ENCODE assay signal across 1 cellular context in the genomic region with DNA sequence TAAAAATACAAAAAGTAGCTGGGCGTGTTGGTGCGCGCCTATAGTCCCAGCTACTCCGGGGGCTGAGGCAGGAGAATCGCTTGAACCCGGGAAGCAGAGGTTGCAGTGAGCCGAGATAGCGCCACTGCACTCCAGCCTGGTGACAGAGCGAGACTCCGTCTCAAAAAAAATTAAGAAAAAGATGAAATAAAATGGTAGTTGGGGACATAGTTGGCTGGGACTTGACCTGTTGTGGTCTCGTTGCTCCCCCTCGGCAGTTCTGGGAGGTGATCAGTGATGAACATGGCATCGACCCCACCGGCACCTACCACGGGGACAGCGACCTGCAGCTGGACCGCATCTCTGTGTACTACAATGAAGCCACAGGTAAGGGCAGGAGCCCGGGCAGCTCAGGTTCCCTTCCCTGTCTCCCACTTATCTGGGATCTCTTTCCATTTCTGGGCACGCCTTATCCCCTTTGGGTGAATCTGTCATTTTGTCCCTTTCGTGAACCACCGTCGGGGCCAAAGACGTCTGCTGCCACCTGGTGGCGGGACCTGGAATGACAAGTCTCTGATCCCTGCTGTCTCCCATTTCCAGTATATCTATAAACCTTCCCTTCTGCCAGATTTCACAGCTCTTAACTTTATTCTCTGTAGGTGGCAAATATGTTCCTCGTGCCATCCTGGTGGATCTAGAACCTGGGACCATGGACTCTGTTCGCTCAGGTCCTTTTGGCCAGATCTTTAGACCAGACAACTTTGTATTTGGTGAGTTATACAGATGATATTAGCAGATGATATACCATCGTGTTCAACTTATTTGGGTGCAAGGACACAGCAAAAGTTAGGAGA.
TF ChIP-seq lines count a peak whose summit lies in the region.

No MANE protein-coding gene starts in this region.

TF ChIP-seq in HepG2, 621 proteins besides CTCF, POLR2A, EP300 and RAD21 (continued from another document and continues in another):
- TF ChIP-seq, protein P1, sequence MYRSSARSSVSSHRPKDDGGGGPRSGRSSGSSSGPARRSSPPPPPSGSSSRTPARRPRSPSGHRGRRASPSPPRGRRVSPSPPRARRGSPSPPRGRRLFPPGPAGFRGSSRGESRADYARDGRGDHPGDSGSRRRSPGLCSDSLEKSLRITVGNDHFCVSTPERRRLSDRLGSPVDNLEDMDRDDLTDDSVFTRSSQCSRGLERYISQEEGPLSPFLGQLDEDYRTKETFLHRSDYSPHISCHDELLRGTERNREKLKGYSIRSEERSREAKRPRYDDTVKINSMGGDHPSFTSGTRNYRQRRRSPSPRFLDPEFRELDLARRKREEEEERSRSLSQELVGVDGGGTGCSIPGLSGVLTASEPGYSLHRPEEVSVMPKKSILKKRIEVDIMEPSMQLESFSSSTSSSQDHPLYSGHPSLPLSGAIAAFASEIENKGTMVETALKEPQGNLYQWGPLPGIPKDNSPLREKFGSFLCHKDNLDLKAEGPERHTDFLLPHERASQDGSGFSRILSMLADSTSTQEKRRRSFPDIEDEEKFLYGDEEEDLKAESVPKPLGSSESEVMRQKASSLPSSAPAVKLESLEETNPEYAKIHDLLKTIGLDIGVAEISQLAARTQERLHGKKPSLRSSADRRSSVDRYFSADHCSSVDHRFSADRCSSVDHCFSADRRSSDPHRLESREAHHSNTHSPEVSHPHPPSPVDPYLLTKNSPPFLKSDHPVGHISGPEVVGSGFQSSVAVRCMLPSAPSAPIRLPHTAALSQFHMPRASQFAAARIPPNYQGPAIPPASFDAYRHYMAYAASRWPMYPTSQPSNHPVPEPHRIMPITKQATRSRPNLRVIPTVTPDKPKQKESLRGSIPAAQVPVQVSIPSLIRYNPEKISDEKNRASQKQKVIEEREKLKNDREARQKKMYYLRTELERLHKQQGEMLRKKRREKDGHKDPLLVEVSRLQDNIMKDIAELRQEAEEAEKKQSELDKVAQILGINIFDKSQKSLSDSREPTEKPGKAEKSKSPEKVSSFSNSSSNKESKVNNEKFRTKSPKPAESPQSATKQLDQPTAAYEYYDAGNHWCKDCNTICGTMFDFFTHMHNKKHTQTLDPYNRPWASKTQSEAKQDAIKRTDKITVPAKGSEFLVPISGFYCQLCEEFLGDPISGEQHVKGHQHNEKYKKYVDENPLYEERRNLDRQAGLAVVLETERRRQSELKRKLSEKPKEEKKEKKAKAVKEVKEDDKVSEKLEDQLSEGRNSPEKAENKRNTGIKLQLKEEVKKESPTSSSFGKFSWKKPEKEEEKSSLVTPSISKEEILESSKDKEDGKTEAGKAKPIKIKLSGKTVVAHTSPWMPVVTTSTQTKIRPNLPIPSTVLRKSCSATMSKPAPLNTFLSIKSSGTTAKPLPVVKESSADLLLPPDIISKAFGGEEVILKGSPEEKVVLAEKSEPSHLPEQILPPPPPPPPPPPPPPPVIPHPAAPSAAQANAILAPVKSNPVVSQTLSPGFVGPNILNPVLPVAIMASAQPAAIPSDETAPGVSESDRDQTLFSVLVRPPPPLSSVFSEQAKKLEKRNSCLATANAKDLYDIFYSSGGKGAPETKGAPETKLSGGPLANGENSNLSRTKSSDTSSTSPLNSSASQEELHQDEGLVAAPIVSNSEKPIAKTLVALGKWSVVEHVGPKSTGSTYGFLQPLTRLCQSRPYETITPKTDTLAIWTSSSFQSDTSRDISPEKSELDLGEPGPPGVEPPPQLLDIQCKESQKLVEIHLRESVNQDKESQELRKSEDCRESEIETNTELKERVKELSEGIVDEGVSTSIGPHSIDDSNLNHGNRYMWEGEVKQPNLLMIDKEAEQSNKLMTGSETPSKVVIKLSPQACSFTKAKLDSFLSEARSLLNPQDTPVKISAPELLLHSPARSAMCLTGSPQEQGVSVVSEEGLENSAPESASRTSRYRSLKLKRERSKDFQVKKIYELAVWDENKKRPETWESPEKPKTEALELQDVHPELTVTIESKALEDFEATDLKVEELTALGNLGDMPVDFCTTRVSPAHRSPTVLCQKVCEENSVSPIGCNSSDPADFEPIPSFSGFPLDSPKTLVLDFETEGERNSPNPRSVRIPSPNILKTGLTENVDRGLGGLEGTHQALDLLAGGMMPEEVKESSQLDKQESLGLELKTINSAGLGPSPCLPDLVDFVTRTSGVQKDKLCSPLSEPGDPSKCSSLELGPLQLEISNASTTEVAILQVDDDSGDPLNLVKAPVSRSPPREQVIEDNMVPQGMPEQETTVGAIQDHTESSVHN (CRISPR knock-in tag; IDR thresholded peaks at IDR 0.05) = no peak
- TF ChIP-seq HNRNPH1 (optimal IDR thresholded peaks at IDR 0.05; ENCODE audit: low read depth, low read length) (no peak), DNMT1 (CRISPR knock-in tag; IDR thresholded peaks at IDR 0.05) (no peak), MEIS2 (CRISPR knock-in tag; IDR thresholded peaks at IDR 0.05) (no peak), ZFP62 (CRISPR knock-in tag; IDR thresholded peaks at IDR 0.05) (no peak), POLR2G (IDR thresholded peaks at IDR 0.05; ENCODE audit: low read depth, low read length) (no peak; the same call in 1 of the 2 replicates), RBM39 (IDR thresholded peaks at IDR 0.05; ENCODE audit: low read depth, low read length, poor library complexity, severe bottlenecking) (peak; percentile 54), PLRG1 (conservative IDR thresholded peaks at IDR 0.05) (no peak), KAT7 (CRISPR knock-in tag; IDR thresholded peaks at IDR 0.05; ENCODE audit: borderline replicate concordance) (no peak; the same call in 1 of the 2 replicates), SOX13 (IDR thresholded peaks at IDR 0.05) (0 out of 2 replicates have a peak, but pooled peaks have one; percentile 14), SOX13 (CRISPR knock-in tag; conservative IDR thresholded peaks at IDR 0.05 in 1 of 2, IDR thresholded peaks at IDR 0.05 in 1 of 2) (peak in 1 of 2 experiments; percentile 75; a peak in 2 of 4 replicates), U2AF2 (IDR thresholded peaks at IDR 0.05; ENCODE audit: low read depth, low read length) (0 out of 2 replicates have a peak, but pooled peaks have one; percentile 32), REPIN1 (CRISPR knock-in tag; IDR thresholded peaks at IDR 0.05; ENCODE audit: borderline replicate concordance, low read depth) (no peak; the same call in 1 of the 2 replicates), AGO1 (IDR thresholded peaks at IDR 0.05; ENCODE audit: low read depth, low read length, poor library complexity, severe bottlenecking) (no peak), ATF7-NPFF (CRISPR knock-in tag; IDR thresholded peaks at IDR 0.05; ENCODE audit: low read depth) (no peak), ZNF563 (CRISPR knock-in tag; IDR thresholded peaks at IDR 0.05) (no peak), SPEN (CRISPR knock-in tag; IDR thresholded peaks at IDR 0.05; ENCODE audit: low read depth) (no peak), CHD2 (IDR thresholded peaks at IDR 0.05; ENCODE audit: low read depth, low read length) (no peak), MEIS1 (CRISPR knock-in tag; IDR thresholded peaks at IDR 0.05; ENCODE audit: borderline replicate concordance) (peak; percentile 26; the same call in 1 of the 2 replicates), NKX3-1 (CRISPR knock-in tag; IDR thresholded peaks at IDR 0.05) (no peak), ZNF850 (CRISPR knock-in tag; conservative IDR thresholded peaks at IDR 0.05) (no peak), PHB2 (IDR thresholded peaks at IDR 0.05; ENCODE audit: partially characterized antibody) (no peak), ZNF605 (CRISPR knock-in tag; IDR thresholded peaks at IDR 0.05) (no peak), MATR3 (CRISPR knock-in tag; IDR thresholded peaks at IDR 0.05) (no peak)
- TF ChIP-seq, protein P2, sequence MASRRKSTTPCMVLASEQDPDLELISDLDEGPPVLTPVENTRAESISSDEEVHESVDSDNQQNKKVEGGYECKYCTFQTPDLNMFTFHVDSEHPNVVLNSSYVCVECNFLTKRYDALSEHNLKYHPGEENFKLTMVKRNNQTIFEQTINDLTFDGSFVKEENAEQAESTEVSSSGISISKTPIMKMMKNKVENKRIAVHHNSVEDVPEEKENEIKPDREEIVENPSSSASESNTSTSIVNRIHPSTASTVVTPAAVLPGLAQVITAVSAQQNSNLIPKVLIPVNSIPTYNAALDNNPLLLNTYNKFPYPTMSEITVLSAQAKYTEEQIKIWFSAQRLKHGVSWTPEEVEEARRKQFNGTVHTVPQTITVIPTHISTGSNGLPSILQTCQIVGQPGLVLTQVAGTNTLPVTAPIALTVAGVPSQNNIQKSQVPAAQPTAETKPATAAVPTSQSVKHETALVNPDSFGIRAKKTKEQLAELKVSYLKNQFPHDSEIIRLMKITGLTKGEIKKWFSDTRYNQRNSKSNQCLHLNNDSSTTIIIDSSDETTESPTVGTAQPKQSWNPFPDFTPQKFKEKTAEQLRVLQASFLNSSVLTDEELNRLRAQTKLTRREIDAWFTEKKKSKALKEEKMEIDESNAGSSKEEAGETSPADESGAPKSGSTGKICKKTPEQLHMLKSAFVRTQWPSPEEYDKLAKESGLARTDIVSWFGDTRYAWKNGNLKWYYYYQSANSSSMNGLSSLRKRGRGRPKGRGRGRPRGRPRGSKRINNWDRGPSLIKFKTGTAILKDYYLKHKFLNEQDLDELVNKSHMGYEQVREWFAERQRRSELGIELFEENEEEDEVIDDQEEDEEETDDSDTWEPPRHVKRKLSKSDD (CRISPR knock-in tag; IDR thresholded peaks at IDR 0.05; ENCODE audit: low read depth) = 0 out of 2 replicates have a peak, but pooled peaks have one; percentile 55
- TF ChIP-seq, protein P3, sequence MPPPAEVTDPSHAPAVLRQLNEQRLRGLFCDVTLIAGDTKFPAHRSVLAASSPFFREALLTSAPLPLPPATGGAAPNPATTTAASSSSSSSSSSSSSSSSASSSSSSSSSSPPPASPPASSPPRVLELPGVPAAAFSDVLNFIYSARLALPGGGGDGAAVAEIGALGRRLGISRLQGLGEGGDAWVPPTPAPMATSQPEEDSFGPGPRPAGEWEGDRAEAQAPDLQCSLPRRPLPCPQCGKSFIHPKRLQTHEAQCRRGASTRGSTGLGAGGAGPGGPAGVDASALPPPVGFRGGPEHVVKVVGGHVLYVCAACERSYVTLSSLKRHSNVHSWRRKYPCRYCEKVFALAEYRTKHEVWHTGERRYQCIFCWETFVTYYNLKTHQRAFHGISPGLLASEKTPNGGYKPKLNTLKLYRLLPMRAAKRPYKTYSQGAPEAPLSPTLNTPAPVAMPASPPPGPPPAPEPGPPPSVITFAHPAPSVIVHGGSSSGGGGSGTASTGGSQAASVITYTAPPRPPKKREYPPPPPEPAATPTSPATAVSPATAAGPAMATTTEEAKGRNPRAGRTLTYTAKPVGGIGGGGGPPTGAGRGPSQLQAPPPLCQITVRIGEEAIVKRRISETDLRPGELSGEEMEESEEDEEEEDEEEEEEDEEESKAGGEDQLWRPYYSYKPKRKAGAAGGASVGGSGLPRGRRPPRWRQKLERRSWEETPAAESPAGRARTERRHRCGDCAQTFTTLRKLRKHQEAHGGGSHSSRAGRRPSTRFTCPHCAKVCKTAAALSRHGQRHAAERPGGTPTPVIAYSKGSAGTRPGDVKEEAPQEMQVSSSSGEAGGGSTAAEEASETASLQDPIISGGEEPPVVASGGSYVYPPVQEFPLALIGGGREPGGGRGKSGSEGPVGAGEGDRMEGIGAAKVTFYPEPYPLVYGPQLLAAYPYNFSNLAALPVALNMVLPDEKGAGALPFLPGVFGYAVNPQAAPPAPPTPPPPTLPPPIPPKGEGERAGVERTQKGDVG (CRISPR knock-in tag; IDR thresholded peaks at IDR 0.05; ENCODE audit: borderline replicate concordance) = no peak
- TF ChIP-seq, protein P4, sequence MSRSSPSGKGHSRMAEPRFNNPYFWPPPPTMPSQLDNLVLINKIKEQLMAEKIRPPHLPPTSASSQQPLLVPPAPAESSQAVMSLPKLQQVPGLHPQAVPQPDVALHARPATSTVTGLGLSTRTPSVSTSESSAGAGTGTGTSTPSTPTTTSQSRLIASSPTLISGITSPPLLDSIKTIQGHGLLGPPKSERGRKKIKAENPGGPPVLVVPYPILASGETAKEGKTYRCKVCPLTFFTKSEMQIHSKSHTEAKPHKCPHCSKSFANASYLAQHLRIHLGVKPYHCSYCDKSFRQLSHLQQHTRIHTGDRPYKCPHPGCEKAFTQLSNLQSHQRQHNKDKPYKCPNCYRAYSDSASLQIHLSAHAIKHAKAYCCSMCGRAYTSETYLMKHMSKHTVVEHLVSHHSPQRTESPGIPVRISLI (CRISPR knock-in tag; IDR thresholded peaks at IDR 0.05; ENCODE audit: borderline replicate concordance) = 0 out of 2 replicates have a peak, but pooled peaks have one; percentile 13
- TF ChIP-seq, protein P5, sequence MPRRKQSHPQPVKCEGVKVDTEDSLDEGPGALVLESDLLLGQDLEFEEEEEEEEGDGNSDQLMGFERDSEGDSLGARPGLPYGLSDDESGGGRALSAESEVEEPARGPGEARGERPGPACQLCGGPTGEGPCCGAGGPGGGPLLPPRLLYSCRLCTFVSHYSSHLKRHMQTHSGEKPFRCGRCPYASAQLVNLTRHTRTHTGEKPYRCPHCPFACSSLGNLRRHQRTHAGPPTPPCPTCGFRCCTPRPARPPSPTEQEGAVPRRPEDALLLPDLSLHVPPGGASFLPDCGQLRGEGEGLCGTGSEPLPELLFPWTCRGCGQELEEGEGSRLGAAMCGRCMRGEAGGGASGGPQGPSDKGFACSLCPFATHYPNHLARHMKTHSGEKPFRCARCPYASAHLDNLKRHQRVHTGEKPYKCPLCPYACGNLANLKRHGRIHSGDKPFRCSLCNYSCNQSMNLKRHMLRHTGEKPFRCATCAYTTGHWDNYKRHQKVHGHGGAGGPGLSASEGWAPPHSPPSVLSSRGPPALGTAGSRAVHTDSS (CRISPR knock-in tag; conservative IDR thresholded peaks at IDR 0.05) = no peak
- TF ChIP-seq, protein P6, sequence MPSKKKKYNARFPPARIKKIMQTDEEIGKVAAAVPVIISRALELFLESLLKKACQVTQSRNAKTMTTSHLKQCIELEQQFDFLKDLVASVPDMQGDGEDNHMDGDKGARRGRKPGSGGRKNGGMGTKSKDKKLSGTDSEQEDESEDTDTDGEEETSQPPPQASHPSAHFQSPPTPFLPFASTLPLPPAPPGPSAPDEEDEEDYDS (CRISPR knock-in tag; IDR thresholded peaks at IDR 0.05) = no peak
- TF ChIP-seq, protein P7, sequence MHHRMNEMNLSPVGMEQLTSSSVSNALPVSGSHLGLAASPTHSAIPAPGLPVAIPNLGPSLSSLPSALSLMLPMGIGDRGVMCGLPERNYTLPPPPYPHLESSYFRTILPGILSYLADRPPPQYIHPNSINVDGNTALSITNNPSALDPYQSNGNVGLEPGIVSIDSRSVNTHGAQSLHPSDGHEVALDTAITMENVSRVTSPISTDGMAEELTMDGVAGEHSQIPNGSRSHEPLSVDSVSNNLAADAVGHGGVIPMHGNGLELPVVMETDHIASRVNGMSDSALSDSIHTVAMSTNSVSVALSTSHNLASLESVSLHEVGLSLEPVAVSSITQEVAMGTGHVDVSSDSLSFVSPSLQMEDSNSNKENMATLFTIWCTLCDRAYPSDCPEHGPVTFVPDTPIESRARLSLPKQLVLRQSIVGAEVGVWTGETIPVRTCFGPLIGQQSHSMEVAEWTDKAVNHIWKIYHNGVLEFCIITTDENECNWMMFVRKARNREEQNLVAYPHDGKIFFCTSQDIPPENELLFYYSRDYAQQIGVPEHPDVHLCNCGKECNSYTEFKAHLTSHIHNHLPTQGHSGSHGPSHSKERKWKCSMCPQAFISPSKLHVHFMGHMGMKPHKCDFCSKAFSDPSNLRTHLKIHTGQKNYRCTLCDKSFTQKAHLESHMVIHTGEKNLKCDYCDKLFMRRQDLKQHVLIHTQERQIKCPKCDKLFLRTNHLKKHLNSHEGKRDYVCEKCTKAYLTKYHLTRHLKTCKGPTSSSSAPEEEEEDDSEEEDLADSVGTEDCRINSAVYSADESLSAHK (CRISPR knock-in tag; IDR thresholded peaks at IDR 0.05; ENCODE audit: borderline replicate concordance) = no peak
- TF ChIP-seq, protein P8, sequence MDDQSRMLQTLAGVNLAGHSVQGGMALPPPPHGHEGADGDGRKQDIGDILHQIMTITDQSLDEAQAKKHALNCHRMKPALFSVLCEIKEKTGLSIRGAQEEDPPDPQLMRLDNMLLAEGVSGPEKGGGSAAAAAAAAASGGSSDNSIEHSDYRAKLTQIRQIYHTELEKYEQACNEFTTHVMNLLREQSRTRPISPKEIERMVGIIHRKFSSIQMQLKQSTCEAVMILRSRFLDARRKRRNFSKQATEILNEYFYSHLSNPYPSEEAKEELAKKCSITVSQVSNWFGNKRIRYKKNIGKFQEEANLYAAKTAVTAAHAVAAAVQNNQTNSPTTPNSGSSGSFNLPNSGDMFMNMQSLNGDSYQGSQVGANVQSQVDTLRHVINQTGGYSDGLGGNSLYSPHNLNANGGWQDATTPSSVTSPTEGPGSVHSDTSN (CRISPR knock-in tag; IDR thresholded peaks at IDR 0.05; ENCODE audit: borderline replicate concordance) = no peak
